In genomic region chr2:55604027-55604565, GRCh38 we compare ENCODE assay signal across 18 cellular contexts. TPM values are rescaled to one million over a fixed set of nuclear protein-coding genes. Genes with fewer than 3 reads are reported as not detected.
DNase-seq lines count a peak whose midpoint lies in the region; ATAC-seq, FAIRE-seq and TF ChIP-seq lines count a peak whose summit lies in the region.
"Had no signal": no experiment of that assay in that cellular context is flagged by ENCODE, and none has a peak within 500 bp of the region (broad histone marks: within the 10 kb centered on the region; RNA-seq: fewer than 3 reads in every experiment).

No MANE protein-coding gene starts in this region.

- H3K36me3 ChIP-seq in astrocyte (ENCODE audit: insufficient read depth, low read length) (peaks cover 9% of the 10 kb centered on the region), gastroesophageal sphincter (peaks cover 0 to 12% of the 10 kb centered on the region in 2 donors), stomach (peaks cover 0 to 31% (median 27%) of the 10 kb centered on the region in 4 donors)
- H3K36me3 ChIP-seq: uterus had no signal

- H3K4me1 ChIP-seq in astrocyte (ENCODE audit: insufficient read depth, low read length) (no peaks in the 10 kb centered on the region), gastroesophageal sphincter (peaks cover 2 to 67% (median 3%) of the 10 kb centered on the region in 3 donors), stomach (peaks cover 24 to 65% (median 44%) of the 10 kb centered on the region in 4 donors)
- H3K4me1 ChIP-seq: uterus had no signal

- H3K36me3 Mint-ChIP-seq in activated naive CD8-positive, alpha-beta T cell, result peaks cover 11% of the 10 kb centered on the region
- peaks cover 27% of the 10 kb centered on the region for H3K36me3 Mint-ChIP-seq in activated naive CD8-positive, alpha-beta T cell treated with anti-CD3 and anti-CD28 coated beads, Interleukin-2, amount 50 U/mL, for 24 hours (ENCODE audit: low read depth)
- peaks cover 3% of the 10 kb centered on the region for H3K36me3 Mint-ChIP-seq in astrocyte (ENCODE audit: low read depth, unreplicated experiment)

- TF ChIP-seq POLR2A in gastroesophageal sphincter (IDR thresholded peaks at IDR 0.05) (no peak), stomach (IDR thresholded peaks at IDR 0.05) (no peak)

- peak overlapping the region; percentile 2 for H3K4me2 ChIP-seq in astrocyte (ENCODE audit: low read length)

- H3K27ac ChIP-seq in astrocyte (ENCODE audit: low read depth, low read length), result peak overlapping the region; percentile 8
- H3K27ac ChIP-seq in gastroesophageal sphincter, result peak overlapping the region; percentile 50 to 67 (median 59)
- peak overlapping the region in 3 of 5 donors; percentile 2 to 14 (median 7) for H3K27ac ChIP-seq in stomach
- H3K27ac ChIP-seq: uterus had no signal

- H4K20me1 ChIP-seq in astrocyte (ENCODE audit: insufficient read depth, low read length), result peaks cover 33% of the 10 kb centered on the region

- H3K27me3 ChIP-seq in astrocyte (ENCODE audit: insufficient read depth, low read length) (no peaks in the 10 kb centered on the region), gastroesophageal sphincter (no peaks in the 10 kb centered on the region), stomach (no peaks in the 10 kb centered on the region)
- H3K27me3 ChIP-seq: uterus had no signal

- peak overlapping the region; percentile 72 for H3K27ac Mint-ChIP-seq in activated naive CD8-positive, alpha-beta T cell
- H3K27ac Mint-ChIP-seq in activated naive CD8-positive, alpha-beta T cell treated with anti-CD3 and anti-CD28 coated beads, Interleukin-2, amount 50 U/mL, for 24 hours, result no peak overlapping the region
- peak overlapping the region; percentile 4 for H3K27ac Mint-ChIP-seq in astrocyte (ENCODE audit: unreplicated experiment)

- DNase-seq in activated naive CD8-positive, alpha-beta T cell treated with anti-CD3 and anti-CD28 coated beads, Interleukin-2, amount 50 U/mL, for 24 hours, result no peak
- DNase-seq in astrocyte (ENCODE audit: low read depth) (peak; percentile 31), stomach (no peak), SHP77 (lab: John Stamatoyannopoulos, UW) (no peak)
- no peak for DNase-seq in activated CD4-positive, alpha-beta T cell treated with anti-CD3 and anti-CD28 coated beads, Interleukin-2, amount 50 U/mL, for 48 hours
- DNase-seq: activated CD8-positive, alpha-beta memory T cell treated with anti-CD3 and anti-CD28 coated beads for 24 hours; COR-L47; GOT3; left ventricle myocardium superior; NCI-H1417; NCI-H82; stimulated activated CD4-positive, alpha-beta T cell treated with anti-CD3 and anti-CD28 coated beads, Interleukin-15, amount 100 ng/mL, for 24 hours; stimulated activated naive CD8-positive, alpha-beta T cell treated with anti-CD3 and anti-CD28 coated beads, Interleukin-15, Interleukin-2, amounts not matched to agents 100 U/mL and 50 U/mL, for 24 hours; uterus had no signal

- H3K4me3 ChIP-seq in astrocyte (ENCODE audit: insufficient read depth, low read depth, low read length) (no peak overlapping the region), gastroesophageal sphincter (peak overlapping the region in 1 of 2 donors; percentile 14), stomach (no peak overlapping the region)
- H3K4me3 ChIP-seq: uterus had no signal

- intact Hi-C loops in stomach (cut with DNase I; ENCODE audit: low total_unique reads), result no loop called here

- FAIRE-seq in astrocyte (lab: Jason Lieb, UNC), result no peak
- FAIRE-seq: GM12891 had no signal

- TF ChIP-seq EP300 in gastroesophageal sphincter (IDR thresholded peaks at IDR 0.05) (no peak), stomach (IDR thresholded peaks at IDR 0.05) (no peak)

- H3K9me3 ChIP-seq in astrocyte (ENCODE audit: insufficient read depth, low read depth, low read length) (no peaks in the 10 kb centered on the region), gastroesophageal sphincter (no peaks in the 10 kb centered on the region), stomach (no peaks in the 10 kb centered on the region)
- H3K9me3 ChIP-seq: uterus had no signal

- 69 to 83% methylated on average over 1 of the region's 1 CpG for WGBS in gastroesophageal sphincter (ENCODE audit: low coverage in 1 of 2), 2 donors
- 31 to 70% (median 44%) methylated on average over 1 of the region's 1 CpG for WGBS in stomach, 5 donors

- H3K27me3 Mint-ChIP-seq in activated naive CD8-positive, alpha-beta T cell, result no peaks in the 10 kb centered on the region
- no peaks in the 10 kb centered on the region for H3K27me3 Mint-ChIP-seq in activated naive CD8-positive, alpha-beta T cell treated with anti-CD3 and anti-CD28 coated beads, Interleukin-2, amount 50 U/mL, for 24 hours
- no peaks in the 10 kb centered on the region for H3K27me3 Mint-ChIP-seq in astrocyte (ENCODE audit: low read depth, unreplicated experiment)

- ATAC-seq in activated naive CD8-positive, alpha-beta T cell treated with anti-CD3 and anti-CD28 coated beads, Interleukin-2, amount 50 U/mL, for 24 hours, result no peak
- no peak for ATAC-seq in gastroesophageal sphincter
- no peak for ATAC-seq in HG03565 (IDR thresholded peaks at IDR 0.05; ENCODE audit: unreplicated experiment)
- ATAC-seq: left ventricle myocardium superior; stimulated activated naive CD8-positive, alpha-beta T cell treated with anti-CD3 and anti-CD28 coated beads, Interleukin-15, Interleukin-2, amounts not matched to agents 100 U/mL and 50 U/mL, for 24 hours had no signal

- H3K4me3 Mint-ChIP-seq in activated naive CD8-positive, alpha-beta T cell, result peak overlapping the region; percentile 0
- H3K4me3 Mint-ChIP-seq in activated naive CD8-positive, alpha-beta T cell treated with anti-CD3 and anti-CD28 coated beads, Interleukin-2, amount 50 U/mL, for 24 hours, result no peak overlapping the region
- H3K4me3 Mint-ChIP-seq in astrocyte (ENCODE audit: unreplicated experiment), result no peak overlapping the region

- H3K79me2 ChIP-seq in astrocyte (ENCODE audit: insufficient read depth, low read length), result peaks cover 88% of the 10 kb centered on the region

- H3K9ac ChIP-seq in astrocyte (ENCODE audit: low read length), result peak overlapping the region; percentile 2

- H2AFZ ChIP-seq in astrocyte (ENCODE audit: low read depth, low read length), result no peak overlapping the region

- H3K4me1 Mint-ChIP-seq in activated naive CD8-positive, alpha-beta T cell (ENCODE audit: low read depth), result peaks cover 64% of the 10 kb centered on the region
- peaks cover 47% of the 10 kb centered on the region for H3K4me1 Mint-ChIP-seq in activated naive CD8-positive, alpha-beta T cell treated with anti-CD3 and anti-CD28 coated beads, Interleukin-2, amount 50 U/mL, for 24 hours
- H3K4me1 Mint-ChIP-seq in astrocyte (ENCODE audit: low read depth, unreplicated experiment), result peaks cover 2% of the 10 kb centered on the region

- H3K9me3 Mint-ChIP-seq in activated naive CD8-positive, alpha-beta T cell (ENCODE audit: low read depth), result no peaks in the 10 kb centered on the region
- H3K9me3 Mint-ChIP-seq in activated naive CD8-positive, alpha-beta T cell treated with anti-CD3 and anti-CD28 coated beads, Interleukin-2, amount 50 U/mL, for 24 hours, result no peaks in the 10 kb centered on the region
- H3K9me3 Mint-ChIP-seq in astrocyte (ENCODE audit: unreplicated experiment), result no peaks in the 10 kb centered on the region

- no peak for TF ChIP-seq CTCF in astrocyte (IDR thresholded peaks at IDR 0.05; ENCODE audit: insufficient read depth, low read depth, low read length)
- no peak for TF ChIP-seq CTCF in gastroesophageal sphincter (IDR thresholded peaks at IDR 0.05)
- no peak for TF ChIP-seq CTCF in stomach (IDR thresholded peaks at IDR 0.05)

RNA-seq across cellular contexts. Expression of gene PPP4R3B, which starts 13.3 kb away (rescaled TPM):
- total RNA-seq in astrocyte (33.6 and 38.2 TPM in 2 replicates), gastroesophageal sphincter (100 to 1,000 TPM in 2 of 4 donors, 10 to 100 TPM in 2; 89.7 to 114 (median 97.6) TPM), stomach (100 to 1,000 TPM in 1 of 5 donors, 10 to 100 TPM in 4; 31.5 to 110 (median 66.3) TPM)
- polyA plus RNA-seq in stomach, result 10 to 100 TPM; 17.4 to 31.3 (median 25.0) TPM

Comparison
In these comparisons a context has a peak if more than half of its experiments do, and no peak if none do; other contexts are left out.
1. H3K27ac ChIP-seq: peak in every context shown above with its lines; median percentile 59 in gastroesophageal sphincter; 8 in astrocyte; 7 in stomach.